2 cellular contexts compared by ENCODE assay signal in genomic region chr2:48572797-48573196, GRCh38.
TF ChIP-seq lines count a peak whose summit lies in the region.

No MANE protein-coding gene starts in this region.

TF ChIP-seq in HepG2, 621 proteins besides CTCF, POLR2A, EP300 and RAD21 (continues in another document):
- TF ChIP-seq TBX2 (CRISPR knock-in tag; IDR thresholded peaks at IDR 0.05; ENCODE audit: borderline replicate concordance), result 0 out of 2 replicates have a peak, but pooled peaks have one; percentile 22
- no peak for TF ChIP-seq PRDM4 (CRISPR knock-in tag; IDR thresholded peaks at IDR 0.05; ENCODE audit: borderline replicate concordance)
- TF ChIP-seq MAFK (conservative IDR thresholded peaks at IDR 0.05 in 1 of 2, IDR thresholded peaks at IDR 0.05 in 1 of 2; ENCODE audit: low read length in 2 of 2), result peak; percentile 38 to 67
- TF ChIP-seq ZNF550 (CRISPR knock-in tag; IDR thresholded peaks at IDR 0.05; ENCODE audit: borderline replicate concordance), result 0 out of 2 replicates have a peak, but pooled peaks have one; percentile 37
- peak; percentile 48; the same call in 1 of the 2 replicates for TF ChIP-seq PHF21A (CRISPR knock-in tag; IDR thresholded peaks at IDR 0.05)
- peak; percentile 44 for TF ChIP-seq ZNF574 (CRISPR knock-in tag; IDR thresholded peaks at IDR 0.05)
- no peak for TF ChIP-seq LCORL (IDR thresholded peaks at IDR 0.05)
- 0 out of 2 replicates have a peak, but pooled peaks have one; percentile 27 for TF ChIP-seq LCORL (CRISPR knock-in tag; IDR thresholded peaks at IDR 0.05)
- TF ChIP-seq YY1 (IDR thresholded peaks at IDR 0.05; ENCODE audit: insufficient read depth, insufficient replicate concordance, low read depth, low read length), result peak; percentile 49
- peak; percentile 90 for TF ChIP-seq ZNF331 (CRISPR knock-in tag; IDR thresholded peaks at IDR 0.05)
- TF ChIP-seq SOX6 (IDR thresholded peaks at IDR 0.05), result no peak
- TF ChIP-seq SOX6 (CRISPR knock-in tag; IDR thresholded peaks at IDR 0.05), result peak; percentile 66
- TF ChIP-seq FOXA1 (IDR thresholded peaks at IDR 0.05), result no peak
- peak; percentile 71 for TF ChIP-seq FOXA1 (CRISPR knock-in tag; IDR thresholded peaks at IDR 0.05)
- TF ChIP-seq SALL1 (CRISPR knock-in tag; IDR thresholded peaks at IDR 0.05), result peak; percentile 63; the same call in 1 of the 2 replicates
- 0 out of 2 replicates have a peak, but pooled peaks have one; percentile 26 for TF ChIP-seq ZNF337 (CRISPR knock-in tag; IDR thresholded peaks at IDR 0.05; ENCODE audit: borderline replicate concordance, low read depth)
- no peak for TF ChIP-seq NR2F6 (IDR thresholded peaks at IDR 0.05)
- 0 out of 2 replicates have a peak, but pooled peaks have one; percentile 11 for TF ChIP-seq NR2F6 (CRISPR knock-in tag; IDR thresholded peaks at IDR 0.05)
- TF ChIP-seq ZSCAN25 (CRISPR knock-in tag; IDR thresholded peaks at IDR 0.05), result no peak
- TF ChIP-seq HDAC2 (CRISPR knock-in tag; IDR thresholded peaks at IDR 0.05), result 0 out of 2 replicates have a peak, but pooled peaks have one; percentile 19
- 0 out of 2 replicates have a peak, but pooled peaks have one; percentile 27 for TF ChIP-seq PITX1 (CRISPR knock-in tag; IDR thresholded peaks at IDR 0.05)
- no peak for TF ChIP-seq SOX13 (IDR thresholded peaks at IDR 0.05)
- TF ChIP-seq SOX13 (CRISPR knock-in tag; conservative IDR thresholded peaks at IDR 0.05 in 1 of 2, IDR thresholded peaks at IDR 0.05 in 1 of 2), result peak in 1 of 2 experiments; percentile 65; a peak in 1 of 4 replicates
- no peak for TF ChIP-seq PCBP1 (IDR thresholded peaks at IDR 0.05; ENCODE audit: borderline replicate concordance, low read depth, low read length)
- TF ChIP-seq KAT8 (CRISPR knock-in tag; IDR thresholded peaks at IDR 0.05), result peak; percentile 40; the same call in 1 of the 2 replicates
- peak; percentile 27; the same call in 1 of the 2 replicates for TF ChIP-seq HOXA3 (CRISPR knock-in tag; IDR thresholded peaks at IDR 0.05)
- TF ChIP-seq ZNF33B (CRISPR knock-in tag; IDR thresholded peaks at IDR 0.05), result no peak

TF ChIP-seq in WTC11, 78 proteins besides CTCF, POLR2A, EP300 and RAD21:
- no peak for TF ChIP-seq PREB (CRISPR knock-in tag; IDR thresholded peaks at IDR 0.05; ENCODE audit: borderline replicate concordance)
- TF ChIP-seq ZNF219 (CRISPR knock-in tag; IDR thresholded peaks at IDR 0.05; ENCODE audit: borderline replicate concordance), result no peak
- TF ChIP-seq ATF1 (CRISPR knock-in tag; IDR thresholded peaks at IDR 0.05), result no peak
- TF ChIP-seq ZNF423 (CRISPR knock-in tag; IDR thresholded peaks at IDR 0.05), result no peak
- TF ChIP-seq KAT7 (CRISPR knock-in tag; IDR thresholded peaks at IDR 0.05; ENCODE audit: borderline replicate concordance), result no peak
- TF ChIP-seq GABPB1 (CRISPR knock-in tag; IDR thresholded peaks at IDR 0.05), result 0 out of 2 replicates have a peak, but pooled peaks have one; percentile 13
